ENCODE assay signal across 24 cellular contexts in the genomic region with DNA sequence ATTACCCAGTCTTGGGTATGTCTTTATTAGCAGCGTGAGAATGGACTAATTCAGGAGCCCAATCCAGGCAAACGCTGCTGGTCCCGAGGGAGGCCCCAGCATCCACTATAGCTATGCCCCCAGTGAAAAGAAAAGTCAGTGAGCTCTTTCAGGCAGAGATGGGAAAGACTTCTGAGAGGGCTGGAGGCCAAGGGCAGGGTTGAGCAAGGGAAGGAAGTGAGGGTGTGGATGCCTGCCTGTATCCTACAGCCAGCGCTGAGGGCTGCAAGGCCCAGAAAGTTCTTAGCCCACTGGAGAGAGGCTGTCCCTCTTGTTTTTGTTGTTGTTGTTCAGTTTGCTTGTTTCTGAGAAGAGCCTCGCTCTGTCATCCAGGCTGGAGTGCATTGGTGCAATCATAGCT.
DNase-seq lines count a peak whose midpoint lies in the region; ATAC-seq and TF ChIP-seq lines count a peak whose summit lies in the region.
"Had no signal": no experiment of that assay in that cellular context is flagged by ENCODE, and none has a peak within 500 bp of the region (broad histone marks: within the 10 kb centered on the region; RNA-seq: fewer than 3 reads in every experiment).

No MANE protein-coding gene starts in this region.

- WGBS in heart left ventricle, 4 donors, result 64 to 76% (median 73%) methylated on average over 5 of the region's 5 CpGs

- H3K4me3 ChIP-seq in heart left ventricle, result no peak overlapping the region
- H3K4me3 ChIP-seq: GM23338, HAP-1, PC-9 had no signal

- no peak for TF ChIP-seq POLR2A in heart left ventricle (IDR thresholded peaks at IDR 0.05)

- ATAC-seq in Right ventricle myocardium inferior (peak; percentile 32), heart left ventricle (peak in 3 of 4 donors; percentile 17 to 46 (median 45)), left lobe of liver (peak; percentile 42), sciatic nerve (peak; percentile 29), GM21825 (IDR thresholded peaks at IDR 0.05; ENCODE audit: unreplicated experiment) (no peak)
- ATAC-seq: GM23338 had no signal

- no peaks in the 10 kb centered on the region for H3K27me3 ChIP-seq in heart left ventricle

- intact Hi-C loops in Right ventricle myocardium inferior (cut with DNase I) (loop anchor here (5.0 kb wide), 1 partner anchor 127 kb away; no protein-coding TSS in a partner anchor), cardiac septum (cut with DNase I) (no loop called here), heart left ventricle (cut with DNase I) (loop anchor here in 2 of 10 donors (5.0 kb wide), 2 partner anchors 48 to 117 kb away; no protein-coding TSS in a partner anchor), sciatic nerve (cut with DNase I) (no loop called here)

- peaks cover 0 to 13% (median 0%) of the 10 kb centered on the region in 12 donors for H3K9me3 ChIP-seq in heart left ventricle
- H3K9me3 ChIP-seq: HAP-1 had no signal

- no peak for TF ChIP-seq CTCF in heart left ventricle (IDR thresholded peaks at IDR 0.05)

- peak overlapping the region in 7 of 12 donors; percentile 13 to 53 (median 33) for H3K27ac ChIP-seq in heart left ventricle
- H3K27ac ChIP-seq: 22Rv1, PC-9 had no signal

- H3K4me1 ChIP-seq in heart left ventricle, result peaks cover 8 to 48% (median 28%) of the 10 kb centered on the region in 12 donors
- H3K4me1 ChIP-seq: HAP-1 had no signal

- DNase-seq in Right ventricle myocardium inferior (ENCODE audit: missing footprints) (no peak), cardiac septum (ENCODE audit: low spot score) (no peak), heart left ventricle (peak in 1 of 5 donors; percentile 34), left lobe of liver (ENCODE audit: low spot score) (peak; percentile 43), sciatic nerve (ENCODE audit: low spot score) (no peak), AML-193 (lab: John Stamatoyannopoulos, UW) (no peak), AG08395 (ENCODE audit: low spot score) (no peak)
- DNase-seq: CD4-positive, alpha-beta T cell; HFFc6; IMR-90; KG1; MM.1S; NCI-H1048; NCI-H1417; NCI-H1694; NCI-H2081; NCI-H2227 treated with DMSO at 0.1 percent for 48 hours; NCI-H526 treated with DMSO at 0.1 percent for 48 hours; PC-9; SHP77 had no signal

- H3K36me3 ChIP-seq in heart left ventricle, result no peaks in the 10 kb centered on the region
- H3K36me3 ChIP-seq: HAP-1 had no signal
